ENCODE assay signal across 1 cellular context in the genomic region with DNA sequence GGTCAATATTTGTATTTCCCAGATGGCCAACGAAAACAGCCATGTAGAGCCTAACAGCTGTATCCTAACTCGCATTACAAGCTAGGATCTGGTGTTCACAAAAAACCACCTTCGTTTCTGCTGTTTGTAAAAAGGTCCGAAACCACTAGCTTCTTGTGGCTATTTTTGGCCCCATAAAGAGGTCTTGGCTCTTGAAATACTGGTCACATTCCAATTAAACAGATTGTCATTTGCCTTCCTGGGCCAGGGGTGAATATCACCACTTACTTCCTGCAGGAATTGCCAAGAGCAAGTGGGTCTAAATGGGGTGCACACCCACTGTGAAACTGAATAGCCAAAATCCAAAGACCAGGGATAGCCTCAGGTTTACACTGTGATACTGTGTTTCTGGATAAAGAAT.
TF ChIP-seq lines count a peak whose summit lies in the region.

No MANE protein-coding gene starts in this region.

TF ChIP-seq in HepG2, 621 proteins besides CTCF, POLR2A, EP300 and RAD21:
- TF ChIP-seq, protein P1, sequence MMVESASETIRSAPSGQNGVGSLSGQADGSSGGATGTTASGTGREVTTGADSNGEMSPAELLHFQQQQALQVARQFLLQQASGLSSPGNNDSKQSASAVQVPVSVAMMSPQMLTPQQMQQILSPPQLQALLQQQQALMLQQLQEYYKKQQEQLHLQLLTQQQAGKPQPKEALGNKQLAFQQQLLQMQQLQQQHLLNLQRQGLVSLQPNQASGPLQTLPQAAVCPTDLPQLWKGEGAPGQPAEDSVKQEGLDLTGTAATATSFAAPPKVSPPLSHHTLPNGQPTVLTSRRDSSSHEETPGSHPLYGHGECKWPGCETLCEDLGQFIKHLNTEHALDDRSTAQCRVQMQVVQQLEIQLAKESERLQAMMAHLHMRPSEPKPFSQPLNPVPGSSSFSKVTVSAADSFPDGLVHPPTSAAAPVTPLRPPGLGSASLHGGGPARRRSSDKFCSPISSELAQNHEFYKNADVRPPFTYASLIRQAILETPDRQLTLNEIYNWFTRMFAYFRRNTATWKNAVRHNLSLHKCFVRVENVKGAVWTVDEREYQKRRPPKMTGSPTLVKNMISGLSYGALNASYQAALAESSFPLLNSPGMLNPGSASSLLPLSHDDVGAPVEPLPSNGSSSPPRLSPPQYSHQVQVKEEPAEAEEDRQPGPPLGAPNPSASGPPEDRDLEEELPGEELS (CRISPR knock-in tag; IDR thresholded peaks at IDR 0.05), result no peak
- TF ChIP-seq YEATS4 (CRISPR knock-in tag; IDR thresholded peaks at IDR 0.05; ENCODE audit: borderline replicate concordance), result 0 out of 2 replicates have a peak, but pooled peaks have one; percentile 28
- no peak for TF ChIP-seq ZNF563 (CRISPR knock-in tag; IDR thresholded peaks at IDR 0.05)
TF ChIP-seq in HepG2: peak in this region for 1.
